In genomic region chr14:95770777-95771176, GRCh38 we compare ENCODE assay signal across 18 cellular contexts. TPM values are rescaled to one million over a fixed set of nuclear protein-coding genes. Genes with fewer than 3 reads are reported as not detected.
DNase-seq lines count a peak whose midpoint lies in the region; TF ChIP-seq lines count a peak whose summit lies in the region.
"Had no signal": no experiment of that assay in that cellular context is flagged by ENCODE, and none has a peak within 500 bp of the region (broad histone marks: within the 10 kb centered on the region; RNA-seq: fewer than 3 reads in every experiment).

No MANE protein-coding gene starts in this region.

- H3K27me3 ChIP-seq in WERI-Rb-1 (ENCODE audit: insufficient read depth, low read depth, severe bottlenecking), result no peaks in the 10 kb centered on the region

- H3K9me3 ChIP-seq in WERI-Rb-1 (ENCODE audit: severe bottlenecking), result peaks cover 8% of the 10 kb centered on the region

- no peak overlapping the region for H3K4me3 ChIP-seq in WERI-Rb-1 (ENCODE audit: low read depth, low read length)
- H3K4me3 ChIP-seq in foreskin fibroblast (ENCODE audit: low read depth in 1 of 2, low read length in 2 of 2), result no peak overlapping the region

- H3K36me3 ChIP-seq in WERI-Rb-1, result no peaks in the 10 kb centered on the region

- no peak for TF ChIP-seq CTCF in WERI-Rb-1 (IDR thresholded peaks at IDR 0.05; ENCODE audit: low read depth, low read length)
- no peak for TF ChIP-seq CTCF in foreskin fibroblast (IDR thresholded peaks at IDR 0.05; ENCODE audit: low read depth, low read length)

- DNase-seq in NCI-H187 (lab: John Stamatoyannopoulos, UW) (peak; percentile 14 to 49), NCI-H187 treated with DMSO at 0.1 percent for 48 hours (lab: John Stamatoyannopoulos, UW) (no peak), HT1080 (ENCODE audit: low read depth) (peak; percentile 33), NCI-H345 (lab: John Stamatoyannopoulos, UW) (peak; percentile 83), WERI-Rb-1 (no peak), retina (no peak), NCI-H2227 treated with DMSO at 0.1 percent for 48 hours (lab: John Stamatoyannopoulos, UW) (no peak), foreskin fibroblast (no peak)
- DNase-seq: activated CD4-positive, alpha-beta T cell treated with anti-CD3 and anti-CD28 coated beads for 48 hours; activated naive CD4-positive, alpha-beta T cell treated with anti-CD3 and anti-CD28 coated beads, Interleukin-2, amount 10 ng/mL, durations not matched to agents 7 days and 5 days; CD8-positive, alpha-beta T cell; H9; MM.1S; SHP77 treated with DMSO at 0.1 percent for 48 hours; stimulated activated CD4-positive, alpha-beta T cell treated with anti-CD3 and anti-CD28 coated beads, Interleukin-1b, Interleukin-23, amount 100 ng/mL, for 48 hours; T-helper 9 cell had no signal

- peak overlapping the region; percentile 22; the same call in 1 of the 2 replicates for H3K27ac ChIP-seq in WERI-Rb-1

RNA-seq across cellular contexts. Expression of gene TCL1A, which starts 56.9 kb away (rescaled TPM):
- total RNA-seq in HT1080 (2014; rRNA removed; shearing (Covaris generic)), result 0.35 TPM in 1 of 2 replicates, not detected in the other
- 0.53 TPM in 1 of 2 replicates, not detected in the other for polyA plus RNA-seq in HT1080 (2015; cell fraction: cytosol; rRNA removed)
- 0.10 TPM in 1 of 2 replicates, not detected in the other for polyA plus RNA-seq in HT1080 (2015; cell fraction: nucleus; rRNA removed)
- total RNA-seq: astrocyte, H9, omental fat pad had no signal

Comparison
In these comparisons a context has a peak if more than half of its experiments do, and no peak if none do; other contexts are left out.
1. DNase-seq: peak in NCI-H187 (2 of 2), HT1080 (single experiment) and NCI-H345 (single experiment); none in NCI-H187 treated with DMSO at 0.1 percent for 48 hours (single experiment), WERI-Rb-1 (single experiment), retina (single experiment), NCI-H2227 treated with DMSO at 0.1 percent for 48 hours (single experiment) and foreskin fibroblast (0 of 2).